In the genomic region with DNA sequence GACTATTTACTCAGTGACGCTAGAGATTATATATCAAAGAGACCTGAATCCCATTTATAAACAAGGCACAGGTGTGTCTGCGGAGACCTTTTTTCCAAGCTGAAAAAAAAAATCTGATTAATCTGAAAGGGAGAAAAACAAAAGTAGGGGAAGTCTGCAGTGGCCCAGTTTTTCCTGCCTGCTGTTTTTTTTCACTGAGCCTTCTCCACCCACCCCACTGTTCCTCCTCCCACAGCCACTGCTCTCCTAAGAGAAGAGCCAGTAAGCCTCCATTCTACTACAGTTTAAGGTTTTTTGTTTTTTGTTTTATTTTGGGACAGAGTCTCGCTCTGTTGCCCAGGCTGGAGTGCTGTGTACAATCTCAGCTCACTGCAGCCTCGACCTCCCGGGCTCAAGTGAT, we compare ENCODE assay signal across 18 cellular contexts. TPM values are rescaled to one million over a fixed set of nuclear protein-coding genes. Genes with fewer than 3 reads are reported as not detected.
DNase-seq lines count a peak whose midpoint lies in the region; ATAC-seq and TF ChIP-seq lines count a peak whose summit lies in the region.
"Had no signal": no experiment of that assay in that cellular context is flagged by ENCODE, and none has a peak within 500 bp of the region (broad histone marks: within the 10 kb centered on the region; RNA-seq: fewer than 3 reads in every experiment).

No MANE protein-coding gene starts in this region.

- CTCF ChIA-PET in Calu3 (lab: Charles Lee) = no interaction called here
- CTCF ChIA-PET in naive thymus-derived CD4-positive, alpha-beta T cell (lab: Charles Lee) = interaction anchor here (0.5 to 1.7 kb wide), 4 partner anchors 201 to 267 kb away, joined by 3 to 6 read pairs (median 3); no protein-coding TSS in a partner anchor

- no TSS peak for BruUV-seq in Calu3 (replicated peaks; lab: Mats Ljungman, UMichigan)

- H3K36me3 ChIP-seq in CD4-positive, CD25-positive, alpha-beta regulatory T cell (ENCODE audit: control insufficient read depth, insufficient read depth, low read length) = no peaks in the 10 kb centered on the region
- H3K36me3 ChIP-seq in naive thymus-derived CD4-positive, alpha-beta T cell (ENCODE audit: control insufficient read depth in 2 of 3, insufficient read depth in 3 of 3, low read length in 3 of 3) = peaks cover 0 to 16% (median 0%) of the 10 kb centered on the region in 3 experiments

- H3K36me3 Mint-ChIP-seq in CD4-positive, CD25-positive, alpha-beta regulatory T cell = no peaks in the 10 kb centered on the region
- H3K36me3 Mint-ChIP-seq in Calu3 (ENCODE audit: insufficient read depth, unreplicated experiment) (peaks cover 32% of the 10 kb centered on the region), brain (peaks cover 16% of the 10 kb centered on the region)
- H3K36me3 Mint-ChIP-seq in naive thymus-derived CD4-positive, alpha-beta T cell = no peaks in the 10 kb centered on the region

- H3K4me1 ChIP-seq in CD4-positive, CD25-positive, alpha-beta regulatory T cell (ENCODE audit: control insufficient read depth, insufficient read depth, low read length, poor library complexity, severe bottlenecking) = peaks cover 23% of the 10 kb centered on the region
- H3K4me1 ChIP-seq in naive thymus-derived CD4-positive, alpha-beta T cell (ENCODE audit: control insufficient read depth in 2 of 2, insufficient read depth in 2 of 2, low read length in 2 of 2) = peaks cover 24 to 35% of the 10 kb centered on the region in 2 donors

- POLR2A ChIA-PET in naive thymus-derived CD4-positive, alpha-beta T cell (lab: Charles Lee) = interaction anchor here (0.6 kb wide), 1 partner anchor 411 kb away, joined by 3 read pairs; no protein-coding TSS in a partner anchor

- no peaks in the 10 kb centered on the region for H3K9me3 ChIP-seq in CD4-positive, CD25-positive, alpha-beta regulatory T cell (ENCODE audit: control insufficient read depth in 2 of 2, low read length in 2 of 2)
- H3K9me3 ChIP-seq in naive thymus-derived CD4-positive, alpha-beta T cell (ENCODE audit: control insufficient read depth in 2 of 3, low read length in 3 of 3) = no peaks in the 10 kb centered on the region

- TF ChIP-seq CTCF in Calu3 (IDR thresholded peaks at IDR 0.05; ENCODE audit: unreplicated experiment) = no peak
- no peak for TF ChIP-seq CTCF in brain (conservative IDR thresholded peaks at IDR 0.05)

- peaks cover 3 to 35% (median 21%) of the 10 kb centered on the region in 4 donors for H3K4me1 Mint-ChIP-seq in CD4-positive, CD25-positive, alpha-beta regulatory T cell
- H3K4me1 Mint-ChIP-seq in Calu3 (ENCODE audit: low read depth, unreplicated experiment) (no peaks in the 10 kb centered on the region), brain (peaks cover 26% of the 10 kb centered on the region)
- H3K4me1 Mint-ChIP-seq in naive thymus-derived CD4-positive, alpha-beta T cell = peaks cover 19 to 38% (median 31%) of the 10 kb centered on the region in 7 donors

- H3K9me3 Mint-ChIP-seq in CD4-positive, CD25-positive, alpha-beta regulatory T cell = no peaks in the 10 kb centered on the region
- H3K9me3 Mint-ChIP-seq in Calu3 (ENCODE audit: low read depth, unreplicated experiment) = no peaks in the 10 kb centered on the region
- no peaks in the 10 kb centered on the region for H3K9me3 Mint-ChIP-seq in brain
- no peaks in the 10 kb centered on the region for H3K9me3 Mint-ChIP-seq in naive thymus-derived CD4-positive, alpha-beta T cell
- H3K9me3 Mint-ChIP-seq: GM23338 had no signal

- ATAC-seq in CD4-positive, CD25-positive, alpha-beta regulatory T cell (ENCODE audit: low read depth in 2 of 2) = no peak
- ATAC-seq in naive thymus-derived CD4-positive, alpha-beta T cell = no peak
- ATAC-seq in HG03520 (IDR thresholded peaks at IDR 0.05; ENCODE audit: unreplicated experiment) (no peak), GM18858 (IDR thresholded peaks at IDR 0.05; ENCODE audit: unreplicated experiment) (no peak)
- ATAC-seq: GM23338, Panc1, Right ventricle myocardium inferior had no signal

- H3K27ac Mint-ChIP-seq in CD4-positive, CD25-positive, alpha-beta regulatory T cell = peak overlapping the region in 2 of 3 donors; percentile 17 to 55
- H3K27ac Mint-ChIP-seq in Calu3 (ENCODE audit: unreplicated experiment) (peak overlapping the region; percentile 3), brain (peak overlapping the region in 3 of 5 experiments; percentile 9 to 62 (median 43))
- peak overlapping the region in 6 of 9 donors; percentile 26 to 76 (median 48) for H3K27ac Mint-ChIP-seq in naive thymus-derived CD4-positive, alpha-beta T cell
- H3K27ac Mint-ChIP-seq: GM23338 had no signal

- peaks cover 4% of the 10 kb centered on the region for H3K27me3 Mint-ChIP-seq in CD4-positive, CD25-positive, alpha-beta regulatory T cell
- no peaks in the 10 kb centered on the region for H3K27me3 Mint-ChIP-seq in Calu3 (ENCODE audit: unreplicated experiment)
- no peaks in the 10 kb centered on the region for H3K27me3 Mint-ChIP-seq in brain
- H3K27me3 Mint-ChIP-seq in naive thymus-derived CD4-positive, alpha-beta T cell = no peaks in the 10 kb centered on the region

- H3K4me3 ChIP-seq in CD4-positive, CD25-positive, alpha-beta regulatory T cell (ENCODE audit: low read depth, low read length) = no peak overlapping the region
- H3K4me3 ChIP-seq in naive thymus-derived CD4-positive, alpha-beta T cell (ENCODE audit: low read length) = no peak overlapping the region
- H3K4me3 ChIP-seq: GM23338 had no signal

- no peak overlapping the region for H3K4me3 Mint-ChIP-seq in CD4-positive, CD25-positive, alpha-beta regulatory T cell
- H3K4me3 Mint-ChIP-seq in Calu3 (ENCODE audit: low read depth, unreplicated experiment) (no peak overlapping the region), brain (no peak overlapping the region)
- peak overlapping the region in 1 of 10 donors; percentile 4 for H3K4me3 Mint-ChIP-seq in naive thymus-derived CD4-positive, alpha-beta T cell
- H3K4me3 Mint-ChIP-seq: GM23338 had no signal

- no peak overlapping the region for H3K27ac ChIP-seq in CD4-positive, CD25-positive, alpha-beta regulatory T cell (ENCODE audit: insufficient read depth, low read length, poor library complexity, severe bottlenecking)
- H3K27ac ChIP-seq in naive thymus-derived CD4-positive, alpha-beta T cell (ENCODE audit: low read depth, low read length) = no peak overlapping the region

- DNase-seq in CD4-positive, CD25-positive, alpha-beta regulatory T cell = no peak
- DNase-seq in Calu3 = no peak
- no peak for DNase-seq in naive thymus-derived CD4-positive, alpha-beta T cell
- DNase-seq in cerebellar cortex (ENCODE audit: low spot score) = no peak
- no peak for DNase-seq in stimulated activated naive CD4-positive, alpha-beta T cell treated with Interleukin-2 at 50 U/mL for 16 hours (lab: John Stamatoyannopoulos, UW)
- DNase-seq: AML-193, Karpas-422, MM.1S, NCI-H1105 treated with DMSO at 0.1 percent for 48 hours, NCI-H187, NCI-H2171 treated with DMSO at 0.1 percent for 48 hours, NCI-H82 had no signal

- H3K27me3 ChIP-seq in CD4-positive, CD25-positive, alpha-beta regulatory T cell (ENCODE audit: control insufficient read depth, insufficient read depth, low read length) = no peaks in the 10 kb centered on the region
- no peaks in the 10 kb centered on the region for H3K27me3 ChIP-seq in naive thymus-derived CD4-positive, alpha-beta T cell (ENCODE audit: control insufficient read depth in 2 of 2, insufficient read depth in 2 of 2, low read length in 2 of 2)

- intact Hi-C loops in Calu3 (cut with micrococcal nuclease; ENCODE audit: unreplicated experiment) = no loop called here
- intact Hi-C loops in naive thymus-derived CD4-positive, alpha-beta T cell (cut with micrococcal nuclease) = no loop called here

RNA-seq across cellular contexts. Expression of a gene that starts 18.4 kb away (rescaled TPM):
- 169 TPM for total RNA-seq in CD4-positive, CD25-positive, alpha-beta regulatory T cell
- 100 to 1,000 TPM; 102 to 113 (median 109) TPM for polyA plus RNA-seq in CD4-positive, CD25-positive, alpha-beta regulatory T cell
- 108 and 121 TPM in 2 replicates for total RNA-seq in Calu3 (2022)
- polyA plus RNA-seq in brain (ENCODE audit: insufficient read depth, low read depth, low replicate concordance) = 59.4 TPM
- 100 to 1,000 TPM; 107 to 220 (median 155) TPM for total RNA-seq in naive thymus-derived CD4-positive, alpha-beta T cell
- 100 to 1,000 TPM; 117 to 121 TPM for polyA plus RNA-seq in naive thymus-derived CD4-positive, alpha-beta T cell

RNA-seq across cellular contexts. Expression of a gene that starts 28.0 kb away (rescaled TPM):
- not detected for total RNA-seq in CD4-positive, CD25-positive, alpha-beta regulatory T cell
- polyA plus RNA-seq in CD4-positive, CD25-positive, alpha-beta regulatory T cell = under 1 TPM in 1 of 4 donors, not detected in 3; 0.85 TPM
- total RNA-seq in Calu3 (2022) = 22.1 and 26.5 TPM in 2 replicates
- polyA plus RNA-seq in brain (ENCODE audit: insufficient read depth, low read depth, low replicate concordance) = 14.3 TPM
- total RNA-seq in naive thymus-derived CD4-positive, alpha-beta T cell = 1 to 10 TPM in 1 of 5 experiments, under 1 TPM in 1, not detected in 3; 0.34 to 4.3 TPM
- under 1 TPM in 1 of 2 donors, not detected in 1; 0.82 TPM for polyA plus RNA-seq in naive thymus-derived CD4-positive, alpha-beta T cell

RNA-seq across cellular contexts. Expression of a gene that starts 56.5 kb away (rescaled TPM):
- 81.7 TPM for total RNA-seq in CD4-positive, CD25-positive, alpha-beta regulatory T cell
- 10 to 100 TPM; 55.3 to 93.9 (median 60.0) TPM for polyA plus RNA-seq in CD4-positive, CD25-positive, alpha-beta regulatory T cell
- total RNA-seq in Calu3 (2022) = 18.7 and 27.8 TPM in 2 replicates
- 16.2 TPM for polyA plus RNA-seq in brain (ENCODE audit: insufficient read depth, low read depth, low replicate concordance)
- total RNA-seq in naive thymus-derived CD4-positive, alpha-beta T cell = 100 to 1,000 TPM in 2 of 5 experiments, 10 to 100 TPM in 3; 65.4 to 135 (median 93.4) TPM
- polyA plus RNA-seq in naive thymus-derived CD4-positive, alpha-beta T cell = 10 to 100 TPM; 32.9 to 35.4 TPM
